Comparison of ENCODE assay signal across 30 cellular contexts in genomic region chr14:104879201-104879982, GRCh38. TPM values are rescaled to one million over a fixed set of nuclear protein-coding genes. Genes with fewer than 3 reads are reported as not detected.
DNase-seq lines count a peak whose midpoint lies in the region; ATAC-seq and TF ChIP-seq lines count a peak whose summit lies in the region.
"Had no signal": no experiment of that assay in that cellular context is flagged by ENCODE, and none has a peak within 500 bp of the region (broad histone marks: within the 10 kb centered on the region; RNA-seq: fewer than 3 reads in every experiment).

No MANE protein-coding gene starts in this region.

- TF ChIP-seq EP300 in transverse colon (IDR thresholded peaks at IDR 0.05; ENCODE audit: low read depth): no peak

- intact Hi-C loops in transverse colon (cut with DNase I; ENCODE audit: low total_unique reads): no loop called here

- no peaks in the 10 kb centered on the region for H3K36me3 ChIP-seq in DOHH2 (ENCODE audit: control insufficient read depth, low read length)
- H3K36me3 ChIP-seq in H7 (replicated peaks; ENCODE audit: control insufficient read depth, insufficient read depth, low read length): peaks cover 5% of the 10 kb centered on the region
- H3K36me3 ChIP-seq in brain microvascular endothelial cell (replicated peaks): peaks cover 23% of the 10 kb centered on the region
- no peaks in the 10 kb centered on the region for H3K36me3 ChIP-seq in neural progenitor cell
- peaks cover 0 to 9% (median 0%) of the 10 kb centered on the region in 4 donors for H3K36me3 ChIP-seq in transverse colon

- no peak overlapping the region for H3K27ac ChIP-seq in DOHH2 (ENCODE audit: low read depth, low read length)
- no peak overlapping the region for H3K27ac ChIP-seq in brain microvascular endothelial cell
- no peak overlapping the region for H3K27ac ChIP-seq in neural progenitor cell
- H3K27ac ChIP-seq in transverse colon: no peak overlapping the region
- H3K27ac ChIP-seq: sigmoid colon had no signal

- H3K9me3 Mint-ChIP-seq in neural progenitor cell: no peaks in the 10 kb centered on the region
- H3K9me3 Mint-ChIP-seq in stimulated activated naive B cell treated with anti-CD40 and anti-IgM and Interleukin-4, amounts not matched to agents 10 μg/mL and 1 μg/mL and 100 μg/mL, for 72 hours: no peaks in the 10 kb centered on the region
- H3K9me3 Mint-ChIP-seq: activated T-cell treated with anti-CD3 and anti-CD28 coated beads, Interleukin-2, amount 50 U/mL, for 4 hours; stimulated activated memory B cell treated with anti-CD40 and anti-IgM and Interleukin-4, amounts not matched to agents 10 μg/mL and 1 μg/mL and 100 μg/mL, for 72 hours had no signal

- H3K9me2 ChIP-seq in DOHH2 (replicated peaks; ENCODE audit: control insufficient read depth, low read length): no peaks in the 10 kb centered on the region

- H3K27me3 Mint-ChIP-seq in neural progenitor cell (ENCODE audit: insufficient read depth, low read depth): peaks cover 2% of the 10 kb centered on the region
- peaks cover 9 to 28% of the 10 kb centered on the region in 2 donors for H3K27me3 Mint-ChIP-seq in stimulated activated naive B cell treated with anti-CD40 and anti-IgM and Interleukin-4, amounts not matched to agents 10 μg/mL and 1 μg/mL and 100 μg/mL, for 72 hours
- H3K27me3 Mint-ChIP-seq: activated CD8-positive, alpha-beta memory T cell treated with anti-CD3 and anti-CD28 coated beads, Interleukin-2, amount 10 ng/mL, durations not matched to agents 7 days and 5 days; T-helper 17 cell had no signal

- H3K4me2 ChIP-seq in DOHH2 (ENCODE audit: low read length) (no peak overlapping the region), neural progenitor cell (no peak overlapping the region)

- peak overlapping the region; percentile 65 for H3K27ac Mint-ChIP-seq in neural progenitor cell
- no peak overlapping the region for H3K27ac Mint-ChIP-seq in stimulated activated naive B cell treated with anti-CD40 and anti-IgM and Interleukin-4, amounts not matched to agents 10 μg/mL and 1 μg/mL and 100 μg/mL, for 72 hours
- H3K27ac Mint-ChIP-seq: activated CD8-positive, alpha-beta memory T cell treated with anti-CD3 and anti-CD28 coated beads, Interleukin-2, amount 10 ng/mL, durations not matched to agents 7 days and 5 days; CD14-positive monocyte; stimulated activated memory B cell treated with anti-CD40 and anti-IgM and Interleukin-4, amounts not matched to agents 10 μg/mL and 1 μg/mL and 100 μg/mL, for 72 hours; T-helper 17 cell had no signal

- H3K9ac ChIP-seq in neural progenitor cell: no peak overlapping the region

- no peak for ATAC-seq in stimulated activated naive B cell treated with anti-CD40 and anti-IgM and Interleukin-4, amounts not matched to agents 10 μg/mL and 1 μg/mL and 100 μg/mL, for 72 hours (replicated peaks)
- ATAC-seq in HG02981 (IDR thresholded peaks at IDR 0.05; ENCODE audit: unreplicated experiment): no peak
- ATAC-seq: activated CD4-positive, CD25-positive, alpha-beta regulatory T cell treated with anti-CD3 and anti-CD28 coated beads, Interleukin-2, amount 50 U/mL, for 24 hours; activated CD8-positive, alpha-beta memory T cell treated with anti-CD3 and anti-CD28 coated beads, Interleukin-2, amount 10 ng/mL, durations not matched to agents 7 days and 5 days; activated T-cell treated with anti-CD3 and anti-CD28 coated beads, Interleukin-2, amount 50 U/mL, for 4 hours; left lobe of liver; PC-3; stimulated activated memory B cell treated with anti-CD40 and anti-IgM and Interleukin-4, amounts not matched to agents 10 μg/mL and 1 μg/mL and 100 μg/mL, for 72 hours; T-helper 17 cell had no signal

- no peaks in the 10 kb centered on the region for H4K20me1 ChIP-seq in DOHH2 (ENCODE audit: control insufficient read depth, insufficient read depth, low read depth, low read length)
- peaks cover 16% of the 10 kb centered on the region for H4K20me1 ChIP-seq in neural progenitor cell (ENCODE audit: low read depth)

- in situ Hi-C loops in brain microvascular endothelial cell (cut with HindIII; ENCODE audit: low pct_ligation_motif_present, low sequenced_read_pairs): no loop called here
- in situ Hi-C loops in transverse colon (cut with MboI; ENCODE audit: low pct_ligation_motif_present in 1 of 4, low pct_unique_long_range_greater_than_20kb in 1 of 4, low sequenced_read_pairs in 3 of 4): no loop called here

- peaks cover 4% of the 10 kb centered on the region for H3K4me1 ChIP-seq in DOHH2 (ENCODE audit: control insufficient read depth, low read length)
- H3K4me1 ChIP-seq in neural progenitor cell: peaks cover 6% of the 10 kb centered on the region
- H3K4me1 ChIP-seq in transverse colon: peaks cover 0 to 4% (median 1%) of the 10 kb centered on the region in 4 donors
- H3K4me1 ChIP-seq: sigmoid colon had no signal

- 91 to 92% methylated on average over 13 to 29 of the region's 29 CpGs for WGBS in transverse colon (ENCODE audit: low coverage in 1 of 2), 2 donors

- H2AFZ ChIP-seq in neural progenitor cell (replicated peaks): no peak overlapping the region

- TF ChIP-seq CTCF in DOHH2 (IDR thresholded peaks at IDR 0.05; ENCODE audit: low read depth, low read length, poor library complexity, severe bottlenecking) (peak; percentile 20), brain microvascular endothelial cell (IDR thresholded peaks at IDR 0.05; ENCODE audit: low read depth, low read length, missing control alignments) (peak; percentile 10), neural progenitor cell (IDR thresholded peaks at IDR 0.05) (no peak), transverse colon (IDR thresholded peaks at IDR 0.05) (no peak)

- H3K9me3 ChIP-seq in DOHH2 (ENCODE audit: control insufficient read depth, insufficient read depth, low read length): no peaks in the 10 kb centered on the region
- H3K9me3 ChIP-seq in neural progenitor cell (ENCODE audit: low read depth): no peaks in the 10 kb centered on the region
- no peaks in the 10 kb centered on the region for H3K9me3 ChIP-seq in transverse colon
- H3K9me3 ChIP-seq: sigmoid colon had no signal

- H3K4me3 Mint-ChIP-seq in neural progenitor cell: no peak overlapping the region
- H3K4me3 Mint-ChIP-seq in stimulated activated naive B cell treated with anti-CD40 and anti-IgM and Interleukin-4, amounts not matched to agents 10 μg/mL and 1 μg/mL and 100 μg/mL, for 72 hours: no peak overlapping the region
- H3K4me3 Mint-ChIP-seq: activated CD8-positive, alpha-beta memory T cell treated with anti-CD3 and anti-CD28 coated beads, Interleukin-2, amount 10 ng/mL, durations not matched to agents 7 days and 5 days; activated T-cell treated with anti-CD3 and anti-CD28 coated beads, Interleukin-2, amount 50 U/mL, for 4 hours; CD14-positive monocyte; stimulated activated memory B cell treated with anti-CD40 and anti-IgM and Interleukin-4, amounts not matched to agents 10 μg/mL and 1 μg/mL and 100 μg/mL, for 72 hours; T-helper 17 cell had no signal

- no peaks in the 10 kb centered on the region for H3K36me3 Mint-ChIP-seq in neural progenitor cell
- H3K36me3 Mint-ChIP-seq in stimulated activated naive B cell treated with anti-CD40 and anti-IgM and Interleukin-4, amounts not matched to agents 10 μg/mL and 1 μg/mL and 100 μg/mL, for 72 hours: no peaks in the 10 kb centered on the region
- H3K36me3 Mint-ChIP-seq: activated CD8-positive, alpha-beta memory T cell treated with anti-CD3 and anti-CD28 coated beads, Interleukin-2, amount 10 ng/mL, durations not matched to agents 7 days and 5 days; CD14-positive monocyte; stimulated activated memory B cell treated with anti-CD40 and anti-IgM and Interleukin-4, amounts not matched to agents 10 μg/mL and 1 μg/mL and 100 μg/mL, for 72 hours had no signal

- H3K27me3 ChIP-seq in DOHH2 (ENCODE audit: control insufficient read depth, low read length) (no peaks in the 10 kb centered on the region), H7 (ENCODE audit: control insufficient read depth, insufficient read depth, low read length) (no peaks in the 10 kb centered on the region), brain microvascular endothelial cell (replicated peaks) (no peaks in the 10 kb centered on the region), neural progenitor cell (no peaks in the 10 kb centered on the region), transverse colon (no peaks in the 10 kb centered on the region)
- H3K27me3 ChIP-seq: sigmoid colon had no signal

- TF ChIP-seq POLR2A in transverse colon (IDR thresholded peaks at IDR 0.05): no peak

- H3F3A ChIP-seq in DOHH2 (ENCODE audit: control insufficient read depth, insufficient read depth) (no peaks in the 10 kb centered on the region), neural progenitor cell (ENCODE audit: low read depth) (no peaks in the 10 kb centered on the region)

- H3K4me3 ChIP-seq in DOHH2 (ENCODE audit: low read length) (no peak overlapping the region), H7 (ENCODE audit: insufficient read depth, low read depth, low read length) (no peak overlapping the region), brain microvascular endothelial cell (ENCODE audit: low read depth, low read length) (no peak overlapping the region), neural progenitor cell (no peak overlapping the region), transverse colon (no peak overlapping the region)
- H3K4me3 ChIP-seq: sigmoid colon had no signal

- peaks cover 3% of the 10 kb centered on the region for H3K4me1 Mint-ChIP-seq in neural progenitor cell
- no peaks in the 10 kb centered on the region for H3K4me1 Mint-ChIP-seq in stimulated activated naive B cell treated with anti-CD40 and anti-IgM and Interleukin-4, amounts not matched to agents 10 μg/mL and 1 μg/mL and 100 μg/mL, for 72 hours
- H3K4me1 Mint-ChIP-seq: activated CD8-positive, alpha-beta memory T cell treated with anti-CD3 and anti-CD28 coated beads, Interleukin-2, amount 10 ng/mL, durations not matched to agents 7 days and 5 days; CD14-positive monocyte had no signal

- H3K79me2 ChIP-seq in DOHH2 (ENCODE audit: control insufficient read depth, low read length) (no peaks in the 10 kb centered on the region), neural progenitor cell (ENCODE audit: low read depth) (no peaks in the 10 kb centered on the region)

- DNase-seq in H7: peak; percentile 49
- DNase-seq in brain microvascular endothelial cell: no peak
- no peak for DNase-seq in neural progenitor cell (ENCODE audit: low spot score)
- DNase-seq in stimulated activated naive B cell treated with anti-CD40 and anti-IgM and Interleukin-4, amounts not matched to agents 10 μg/mL and 1 μg/mL and 100 μg/mL, for 72 hours: no peak
- DNase-seq in transverse colon: no peak
- no peak for DNase-seq in midbrain (lab: John Stamatoyannopoulos, UW)
- DNase-seq: activated CD4-positive, alpha-beta T cell treated with anti-CD3 and anti-CD28 coated beads, Interleukin-2, amount 50 U/mL, for 4 hours; activated CD8-positive, alpha-beta memory T cell treated with anti-CD3 and anti-CD28 coated beads, Interleukin-2, amount 10 ng/mL, durations not matched to agents 7 days and 5 days; activated gamma-delta T cell; activated T-cell treated with anti-CD3 and anti-CD28 coated beads, Interleukin-2, amount 50 U/mL, for 4 hours; dermis blood vessel endothelial cell; DMS79; GDM1; GOT3; KBM-7; mesendoderm; NCI-H1105; NCI-H187; NK-92 treated with Interleukin-12 subunit alpha and Interleukin-12 subunit beta, amount 100 ng/mL, for 24 hours; PC-3; sigmoid colon had no signal

RNA-seq across cellular contexts. Expression of gene CEP170B, which starts 14.3 kb away (rescaled TPM):
- 20.8 and 21.4 TPM in 2 replicates for total RNA-seq in H7 (2014; rRNA removed; shearing (Covaris generic))
- total RNA-seq in neural progenitor cell (ENCODE audit: low replicate concordance) (3.0 and 13.7 TPM in 2 replicates), transverse colon (100 to 1,000 TPM in 2 of 4 donors, 10 to 100 TPM in 2; 56.0 to 195 (median 109) TPM)

RNA-seq across cellular contexts. Expression of gene PLD4, which starts 45.3 kb away (rescaled TPM):
- total RNA-seq in H7 (2014; rRNA removed; shearing (Covaris generic)): 0.11 TPM in 1 of 2 replicates, not detected in the other
- total RNA-seq in neural progenitor cell (ENCODE audit: low replicate concordance) (not detected in 2 replicates), transverse colon (1 to 10 TPM in 2 of 4 donors, not detected in 2; 1.1 TPM)
- total RNA-seq: activated CD8-positive, alpha-beta memory T cell treated with anti-CD3 and anti-CD28 coated beads, Interleukin-2, amount 10 ng/mL, durations not matched to agents 7 days and 5 days; left lobe of liver; M059J; myocyte had no signal

Comparison
In these comparisons a context has a peak if more than half of its experiments do, and no peak if none do; other contexts are left out.
1. CTCF ChIP-seq: peak in DOHH2 (single experiment) and brain microvascular endothelial cell (single experiment); none in neural progenitor cell (single experiment) and transverse colon (0 of 5).